1 cellular context compared by ENCODE assay signal in the genomic region with DNA sequence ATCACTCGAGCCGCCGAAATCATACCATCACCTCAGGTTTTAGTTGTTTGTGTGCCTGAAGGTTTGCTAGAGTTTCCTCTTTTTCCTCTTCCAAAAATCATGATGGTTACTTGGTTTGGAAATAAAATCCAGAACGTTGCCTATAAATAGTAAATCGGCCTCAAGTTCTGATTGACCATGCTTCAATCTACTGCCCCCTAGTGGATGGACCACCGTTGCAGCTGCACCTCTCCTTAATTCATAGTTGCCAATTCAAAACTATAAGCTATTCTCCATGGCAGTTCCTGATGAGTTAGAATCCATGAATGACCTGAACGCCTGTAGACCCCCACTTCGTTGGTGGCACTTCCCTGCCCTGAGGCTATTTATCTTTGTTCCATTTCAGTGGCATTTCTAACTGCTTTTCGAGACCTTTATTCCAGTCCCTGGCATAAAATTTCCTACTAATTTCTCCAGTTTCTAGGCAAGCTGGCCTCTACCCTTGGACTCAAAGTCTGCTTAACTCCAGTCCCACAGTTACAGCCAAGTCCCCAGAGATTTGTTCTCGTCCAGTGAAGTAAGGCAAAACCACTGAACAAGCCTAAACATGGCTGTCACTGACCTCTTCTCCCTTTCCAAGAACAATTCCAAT.
TF ChIP-seq lines count a peak whose summit lies in the region.

No MANE protein-coding gene starts in this region.

TF ChIP-seq in IMR-90, 13 proteins besides CTCF, POLR2A, EP300 and RAD21 (continued from another document):
- TF ChIP-seq, protein P1, sequence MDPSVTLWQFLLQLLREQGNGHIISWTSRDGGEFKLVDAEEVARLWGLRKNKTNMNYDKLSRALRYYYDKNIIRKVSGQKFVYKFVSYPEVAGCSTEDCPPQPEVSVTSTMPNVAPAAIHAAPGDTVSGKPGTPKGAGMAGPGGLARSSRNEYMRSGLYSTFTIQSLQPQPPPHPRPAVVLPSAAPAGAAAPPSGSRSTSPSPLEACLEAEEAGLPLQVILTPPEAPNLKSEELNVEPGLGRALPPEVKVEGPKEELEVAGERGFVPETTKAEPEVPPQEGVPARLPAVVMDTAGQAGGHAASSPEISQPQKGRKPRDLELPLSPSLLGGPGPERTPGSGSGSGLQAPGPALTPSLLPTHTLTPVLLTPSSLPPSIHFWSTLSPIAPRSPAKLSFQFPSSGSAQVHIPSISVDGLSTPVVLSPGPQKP (IDR thresholded peaks at IDR 0.05; ENCODE audit: borderline replicate concordance, low read depth, low read length) = no peak
- peak; percentile 30; the same call in 1 of the 2 replicates for TF ChIP-seq SMC3 (IDR thresholded peaks at IDR 0.05; ENCODE audit: low read depth, low read length)
- TF ChIP-seq NFE2L2 (IDR thresholded peaks at IDR 0.05; ENCODE audit: low read depth, low read length) = no peak
- TF ChIP-seq BHLHE40 (IDR thresholded peaks at IDR 0.05; ENCODE audit: low read depth, low read length) = no peak
TF ChIP-seq in IMR-90: peak in this region for 1.
